Comparison of ENCODE assay signal across 7 cellular contexts in the genomic region with DNA sequence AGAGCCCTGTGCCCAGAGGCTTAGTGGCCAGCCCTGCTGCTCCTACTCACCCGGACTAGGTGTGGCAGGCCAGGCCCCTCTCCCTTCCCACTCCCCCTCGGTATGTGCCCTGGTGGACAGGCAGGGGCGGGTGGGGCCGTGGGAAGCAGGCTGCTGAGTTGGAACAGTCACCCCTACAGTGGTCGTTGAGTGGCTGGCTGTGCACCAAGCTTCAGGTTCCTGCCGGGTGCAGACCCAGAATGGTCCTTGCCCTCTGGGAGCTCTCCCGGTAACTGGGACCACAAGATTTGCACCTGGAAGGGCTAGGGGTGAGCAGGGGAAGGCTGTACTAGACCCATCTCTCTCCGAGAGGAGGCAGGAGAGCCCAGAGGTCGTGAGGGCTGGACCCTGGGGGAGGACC.
DNase-seq lines count a peak whose midpoint lies in the region; ATAC-seq and TF ChIP-seq lines count a peak whose summit lies in the region.

No MANE protein-coding gene starts in this region.

- ATAC-seq in GM21367 (IDR thresholded peaks at IDR 0.05; ENCODE audit: unreplicated experiment) (peak; percentile 19), HG03378 (IDR thresholded peaks at IDR 0.05; ENCODE audit: unreplicated experiment) (peak; percentile 10), GM21786 (IDR thresholded peaks at IDR 0.05; ENCODE audit: unreplicated experiment) (no peak), GM19467 (IDR thresholded peaks at IDR 0.05; ENCODE audit: unreplicated experiment) (no peak)
- no peak for ATAC-seq in stimulated activated naive CD8-positive, alpha-beta T cell treated with anti-CD3 and anti-CD28 coated beads, Interleukin-15, Interleukin-2, amounts not matched to agents 100 U/mL and 50 U/mL, for 24 hours

- H3K4me3 Mint-ChIP-seq in endodermal cell = no peak overlapping the region

- H3K27ac ChIP-seq in endodermal cell (ENCODE audit: low read depth, low read length) = peak overlapping the region; percentile 27

- H3K27me3 Mint-ChIP-seq in endodermal cell (ENCODE audit: insufficient read depth) = no peaks in the 10 kb centered on the region

- no peaks in the 10 kb centered on the region for H3K9me3 ChIP-seq in endodermal cell (ENCODE audit: control insufficient read depth, low read length)

- H3K36me3 ChIP-seq in endodermal cell (ENCODE audit: control insufficient read depth, insufficient read depth, low read length) = peaks cover 29% of the 10 kb centered on the region

- DNase-seq in endodermal cell = no peak
- peak; percentile 28 for DNase-seq in stimulated activated naive CD8-positive, alpha-beta T cell treated with anti-CD3 and anti-CD28 coated beads, Interleukin-15, Interleukin-2, amounts not matched to agents 100 U/mL and 50 U/mL, for 24 hours
- no peak for DNase-seq in foreskin fibroblast

- H3K36me3 Mint-ChIP-seq in endodermal cell (ENCODE audit: low read depth) = peaks cover 32% of the 10 kb centered on the region

- H3K9me3 Mint-ChIP-seq in endodermal cell = no peaks in the 10 kb centered on the region

- 80 to 84% methylated on average over 3 to 9 of the region's 9 CpGs for WGBS in endodermal cell (ENCODE audit: insufficient coverage in 1 of 2, insufficient read length in 1 of 2), 2 experiments

- H3K27me3 ChIP-seq in endodermal cell (ENCODE audit: control insufficient read depth, insufficient read depth, low read length, poor library complexity, severe bottlenecking) = no peaks in the 10 kb centered on the region

- TF ChIP-seq CTCF in endodermal cell (conservative IDR thresholded peaks at IDR 0.05) (no peak), foreskin fibroblast (IDR thresholded peaks at IDR 0.05; ENCODE audit: low read depth, low read length) (no peak)

- H3K4me1 Mint-ChIP-seq in endodermal cell = peaks cover 63% of the 10 kb centered on the region

- H3K9ac ChIP-seq in endodermal cell (ENCODE audit: extremely low read depth, low read length, poor library complexity, severe bottlenecking) = no peak overlapping the region

- H3K4me3 ChIP-seq in endodermal cell (ENCODE audit: low read length) (no peak overlapping the region), foreskin fibroblast (ENCODE audit: low read depth in 1 of 2, low read length in 2 of 2) (no peak overlapping the region)

- H3K27ac Mint-ChIP-seq in endodermal cell = peak overlapping the region; percentile 58

- H3K4me1 ChIP-seq in endodermal cell (ENCODE audit: control insufficient read depth, insufficient read depth, low read length) = peaks cover 14% of the 10 kb centered on the region

Comparison
In these comparisons a context has a peak if more than half of its experiments do, and no peak if none do; other contexts are left out.
1. ATAC-seq: peak in GM21367 (single experiment) and HG03378 (single experiment); none in stimulated activated naive CD8-positive, alpha-beta T cell treated with anti-CD3 and anti-CD28 coated beads, Interleukin-15, Interleukin-2, amounts not matched to agents 100 U/mL and 50 U/mL, for 24 hours (single experiment), GM21786 (single experiment) and GM19467 (single experiment).